Comparison of ENCODE assay signal across 8 cellular contexts in genomic region chr7:77181739-77182138, GRCh38. TPM values are rescaled to one million over a fixed set of nuclear protein-coding genes. Genes with fewer than 3 reads are reported as not detected.
"Had no signal": no experiment of that assay in that cellular context is flagged by ENCODE, and none has a peak within 500 bp of the region (broad histone marks: within the 10 kb centered on the region; RNA-seq: fewer than 3 reads in every experiment).

No MANE protein-coding gene starts in this region.

- H3K27ac Mint-ChIP-seq: GM23338, IgD-negative memory B cell had no signal

- H3K4me3 ChIP-seq: GM23338, HAP-1 had no signal

- H3K4me2 ChIP-seq: GM23338 had no signal

- H3K4me1 Mint-ChIP-seq: GM23338, IgD-negative memory B cell had no signal

- ATAC-seq: GM23338 had no signal

- H3K4me3 Mint-ChIP-seq: GM23338, IgD-negative memory B cell had no signal

- H3K36me3 Mint-ChIP-seq: IgD-negative memory B cell had no signal

- FAIRE-seq: H1, H54, HTR-8/SVneo had no signal

- H3K4me1 ChIP-seq: HAP-1 had no signal

- H2AFZ ChIP-seq: GM23338 had no signal

- DNase-seq: KBM-7 had no signal

- H3K36me3 ChIP-seq: HAP-1 had no signal

- H3K27me3 Mint-ChIP-seq: IgD-negative memory B cell had no signal

- H3K9me3 ChIP-seq: HAP-1 had no signal

- H3K9me3 Mint-ChIP-seq: GM23338, IgD-negative memory B cell had no signal

RNA-seq across cellular contexts. Expression of gene FGL2, which starts 17.9 kb away (rescaled TPM):
- total RNA-seq: GM23338, H1, HT-29 had no signal
- polyA plus RNA-seq: GM23338, H1 had no signal

RNA-seq across cellular contexts. Expression of gene CCDC146, which starts 59.3 kb away (rescaled TPM):
- total RNA-seq: HT-29 had no signal
